ENCODE assay signal across 8 cellular contexts in the genomic region with DNA sequence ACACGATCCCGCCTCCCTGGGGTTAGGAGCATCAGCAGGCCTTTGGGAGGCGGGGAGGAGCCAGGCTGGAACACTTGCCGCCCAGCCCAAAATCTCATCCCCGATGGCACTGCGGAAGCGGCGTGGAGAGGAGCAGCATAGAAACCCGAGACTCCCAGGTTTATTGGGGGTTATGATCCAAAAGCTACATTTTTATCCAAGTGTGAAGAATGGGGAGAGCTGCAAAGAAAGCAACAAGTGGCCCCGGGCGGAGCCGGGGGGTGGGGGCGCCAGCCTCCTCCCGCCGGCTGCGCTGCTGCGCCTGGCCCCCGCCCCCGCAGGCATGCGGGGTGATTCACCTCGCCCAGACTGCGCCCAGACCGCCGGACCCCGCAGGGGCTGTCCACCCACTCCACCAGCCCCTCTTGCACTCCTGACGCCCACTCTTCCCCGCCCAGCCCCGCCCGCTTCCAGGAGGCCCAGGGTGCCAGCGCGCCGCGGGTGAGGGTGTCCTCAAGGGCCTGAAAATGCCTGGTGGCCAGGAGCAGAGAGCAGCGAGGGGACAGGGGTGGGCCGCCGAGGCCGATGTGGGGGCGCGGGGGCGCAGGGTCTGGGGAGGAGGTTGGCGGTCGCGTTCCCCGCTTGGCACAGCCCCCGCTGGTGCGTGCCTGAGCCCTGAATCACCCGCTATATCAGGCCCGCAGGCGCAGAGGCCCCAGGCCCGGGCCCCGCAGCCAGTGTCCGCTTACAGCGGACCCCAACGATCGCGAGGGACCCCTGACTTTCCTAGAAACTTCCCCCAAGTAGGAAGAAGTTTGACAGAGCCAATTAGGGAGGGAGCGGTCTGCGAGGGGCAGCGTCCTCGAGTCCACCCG. TPM values are rescaled to one million over a fixed set of nuclear protein-coding genes. Genes with fewer than 3 reads are reported as not detected.
DNase-seq lines count a peak whose midpoint lies in the region; ATAC-seq and TF ChIP-seq lines count a peak whose summit lies in the region.

No MANE protein-coding gene starts in this region.

- peaks cover 0 to 13% (median 0%) of the 10 kb centered on the region in 9 donors for H3K36me3 ChIP-seq in heart right ventricle
- H3K36me3 ChIP-seq in prostate gland: no peaks in the 10 kb centered on the region

- H3K9me3 ChIP-seq in heart right ventricle: no peaks in the 10 kb centered on the region
- no peaks in the 10 kb centered on the region for H3K9me3 ChIP-seq in prostate gland

- peaks cover 41% of the 10 kb centered on the region for H3K4me1 Mint-ChIP-seq in HFFc6 (ENCODE audit: low read depth)
- H3K4me1 Mint-ChIP-seq in activated naive CD8-positive, alpha-beta T cell (ENCODE audit: low read depth): peaks cover 16% of the 10 kb centered on the region

- peak; percentile 29 to 76 (median 45) for ATAC-seq in heart right ventricle
- ATAC-seq in HG02852 (IDR thresholded peaks at IDR 0.05; ENCODE audit: unreplicated experiment): no peak
- no peak for ATAC-seq in GM21381 (IDR thresholded peaks at IDR 0.05; ENCODE audit: unreplicated experiment)

- H3K27me3 Mint-ChIP-seq in HFFc6 (ENCODE audit: insufficient read depth): peaks cover 6% of the 10 kb centered on the region
- peaks cover 4% of the 10 kb centered on the region for H3K27me3 Mint-ChIP-seq in activated naive CD8-positive, alpha-beta T cell

- peak overlapping the region; percentile 83 for H3K27ac Mint-ChIP-seq in HFFc6
- peak overlapping the region; percentile 50 for H3K27ac Mint-ChIP-seq in activated naive CD8-positive, alpha-beta T cell

- DNase-seq in HFFc6 (peak; percentile 72), heart right ventricle (peak in 1 of 2 donors; percentile 63), prostate gland (ENCODE audit: low spot score) (no peak), head of caudate nucleus (no peak), NCI-H146 treated with DMSO at 0.1 percent for 48 hours (lab: John Stamatoyannopoulos, UW; ENCODE audit: unreplicated experiment) (no peak)

- intact Hi-C loops in heart right ventricle (cut with DNase I): loop anchor here in 8 of 10 donors (2.0 to 10.0 kb wide), 6 partner anchors 15 to 256 kb away; a partner anchor contains a TSS
- intact Hi-C loops in prostate gland (cut with DNase I): loop anchor here (2.0 to 10.0 kb wide), 3 partner anchors 36 to 253 kb away; a partner anchor contains a TSS
- intact Hi-C loops in head of caudate nucleus (cut with DNase I): loop anchor here (10.0 kb wide), 1 partner anchor 93 kb away; no protein-coding TSS in a partner anchor

- peaks cover 28% of the 10 kb centered on the region for H3K36me3 Mint-ChIP-seq in HFFc6 (ENCODE audit: low read depth)
- no peaks in the 10 kb centered on the region for H3K36me3 Mint-ChIP-seq in activated naive CD8-positive, alpha-beta T cell

- H3K4me3 Mint-ChIP-seq in HFFc6: peak overlapping the region; percentile 100
- peak overlapping the region; percentile 80 for H3K4me3 Mint-ChIP-seq in activated naive CD8-positive, alpha-beta T cell

- 1% methylated on average over 58 to 61 of the region's 61 CpGs for WGBS in heart right ventricle, 2 donors
- WGBS in prostate gland: 0% methylated on average over 52 of the region's 61 CpGs

- TF ChIP-seq CTCF in HFFc6 (IDR thresholded peaks at IDR 0.05) (no peak), heart right ventricle (IDR thresholded peaks at IDR 0.05) (no peak), prostate gland (IDR thresholded peaks at IDR 0.05) (no peak)

- H3K4me3 ChIP-seq in heart right ventricle: peak overlapping the region; percentile 79 to 100 (median 96)
- H3K4me3 ChIP-seq in prostate gland: peak overlapping the region; percentile 93 to 96

- H3K4me1 ChIP-seq in heart right ventricle (peaks cover 12 to 77% (median 52%) of the 10 kb centered on the region in 9 donors), prostate gland (replicated peaks) (no peaks in the 10 kb centered on the region)

- H3K27ac ChIP-seq in heart right ventricle (peak overlapping the region; percentile 95 to 100 (median 99)), prostate gland (peak overlapping the region; percentile 93 to 95)

- no peak for TF ChIP-seq POLR2A in prostate gland (IDR thresholded peaks at IDR 0.05)

- H3K27me3 ChIP-seq in heart right ventricle (peaks cover 0 to 54% (median 0%) of the 10 kb centered on the region in 7 donors), prostate gland (replicated peaks; ENCODE audit: insufficient read depth) (no peaks in the 10 kb centered on the region)

- H3K9me3 Mint-ChIP-seq in HFFc6: peaks cover 3% of the 10 kb centered on the region; the same call in 1 of the 2 replicates
- no peaks in the 10 kb centered on the region for H3K9me3 Mint-ChIP-seq in activated naive CD8-positive, alpha-beta T cell (ENCODE audit: low read depth)

RNA-seq across cellular contexts. Expression of a gene that starts 1.4 kb away (rescaled TPM):
- total RNA-seq in HFFc6 (2021; fragmentation: NEBNext Ultra II Directional; extraction: Animal tissue kit (Norgen Biotek cat#: 25700)): 1,000 to 10,000 TPM; 1,059 to 1,221 (median 1,100) TPM
- total RNA-seq in heart right ventricle (100 to 1,000 TPM; 176 to 300 (median 241) TPM), prostate gland (100 to 1,000 TPM; 214 to 220 TPM)
- polyA plus RNA-seq in heart right ventricle: 100 to 1,000 TPM; 131 to 198 TPM

RNA-seq across cellular contexts. Expression of a gene that starts 33.5 kb away (rescaled TPM):
- 10 to 100 TPM; 65.3 to 74.5 (median 68.8) TPM for total RNA-seq in HFFc6 (2021; fragmentation: NEBNext Ultra II Directional; extraction: Animal tissue kit (Norgen Biotek cat#: 25700))
- total RNA-seq in heart right ventricle: 100 to 1,000 TPM in 8 of 10 donors, 10 to 100 TPM in 2; 87.2 to 398 (median 115) TPM
- polyA plus RNA-seq in heart right ventricle: 10 to 100 TPM; 33.9 to 61.7 TPM
- 100 to 1,000 TPM; 188 to 230 TPM for total RNA-seq in prostate gland

RNA-seq across cellular contexts. Expression of a gene that starts 37.0 kb away (rescaled TPM):
- total RNA-seq in HFFc6 (2021; fragmentation: NEBNext Ultra II Directional; extraction: Animal tissue kit (Norgen Biotek cat#: 25700)): 10 to 100 TPM; 29.6 to 56.7 (median 37.1) TPM
- total RNA-seq in heart right ventricle (10 to 100 TPM; 28.1 to 48.5 (median 32.6) TPM), prostate gland (10 to 100 TPM; 78.0 to 80.3 TPM)
- polyA plus RNA-seq in heart right ventricle: 10 to 100 TPM; 35.2 to 35.6 TPM

Comparison
In these comparisons a context has a peak if more than half of its experiments do, and no peak if none do; other contexts are left out.
1. ATAC-seq: peak in heart right ventricle (8 of 8); none in HG02852 (single experiment) and GM21381 (single experiment).